Comparison of ENCODE assay signal across 8 cellular contexts in genomic region chr2:148643421-148643820, GRCh38. TPM values are rescaled to one million over a fixed set of nuclear protein-coding genes. Genes with fewer than 3 reads are reported as not detected.
DNase-seq lines count a peak whose midpoint lies in the region; ATAC-seq, FAIRE-seq and TF ChIP-seq lines count a peak whose summit lies in the region.

No MANE protein-coding gene starts in this region.

- TF ChIP-seq EP300 in SK-N-SH (IDR thresholded peaks at IDR 0.05; ENCODE audit: borderline replicate concordance in 1 of 2, low read depth in 1 of 2, low read length in 1 of 2), result no peak

- TF ChIP-seq RAD21 in SK-N-SH (IDR thresholded peaks at IDR 0.05; ENCODE audit: low read length), result no peak

- intact Hi-C loops in activated T-helper 2 cell treated with anti-CD3 and anti-CD28 coated beads, Interferon-gamma antibody, Interleukin-2, Interleukin-4, amounts not matched to agents 10 μg/mL and 5 μg/mL and 100 μg/mL, durations not matched to agents 14 hours and 24 hours and 36 hours (cut with micrococcal nuclease), result loop anchor here (1.0 to 10.0 kb wide), 8 partner anchors 29 to 424 kb away; no protein-coding TSS in a partner anchor

- TF ChIP-seq CTCF in SK-N-SH (IDR thresholded peaks at IDR 0.05) (no peak), nephron (IDR thresholded peaks at IDR 0.05; ENCODE audit: unreplicated experiment in 3 of 3) (no peak)

- no peaks in the 10 kb centered on the region for H3K36me3 ChIP-seq in SK-N-SH (replicated peaks in 1 of 2; ENCODE audit: control insufficient read depth in 1 of 2, insufficient read depth in 2 of 2, low read length in 1 of 2)

- H3K27ac Mint-ChIP-seq in activated T-helper 2 cell treated with anti-CD3 and anti-CD28 coated beads, Interferon-gamma antibody, Interleukin-2, Interleukin-4, amounts not matched to agents 10 μg/mL and 5 μg/mL and 100 μg/mL, durations not matched to agents 14 hours and 24 hours and 36 hours, result peak overlapping the region; percentile 96
- peak overlapping the region; percentile 49 to 98 (median 61) for H3K27ac Mint-ChIP-seq in nephron

- H3K4me1 Mint-ChIP-seq in activated T-helper 2 cell treated with anti-CD3 and anti-CD28 coated beads, Interferon-gamma antibody, Interleukin-2, Interleukin-4, amounts not matched to agents 10 μg/mL and 5 μg/mL and 100 μg/mL, durations not matched to agents 14 hours and 24 hours and 36 hours (ENCODE audit: low read depth), result peaks cover 22% of the 10 kb centered on the region
- peaks cover 10% of the 10 kb centered on the region for H3K4me1 Mint-ChIP-seq in nephron

- no peak overlapping the region for H3K27ac ChIP-seq in SK-N-SH (ENCODE audit: low read depth in 2 of 2, low read length in 1 of 2)

- H3K4me1 ChIP-seq in SK-N-SH (ENCODE audit: control insufficient read depth in 1 of 2, insufficient read depth in 2 of 2, low read depth in 1 of 2, low read length in 1 of 2), result peaks cover 0 to 6% of the 10 kb centered on the region in 2 experiments; a peak in 2 of 4 replicates

- H3K4me3 ChIP-seq in SK-N-SH (ENCODE audit: low read depth in 2 of 2, low read length in 1 of 2), result peak overlapping the region; percentile 93 to 97

- H3K9me2 ChIP-seq in SK-N-SH, result no peaks in the 10 kb centered on the region

- no peak for FAIRE-seq in frontal cortex (lab: Jason Lieb, UNC)

- H3F3A ChIP-seq in SK-N-SH (replicated peaks; ENCODE audit: insufficient read depth), result peaks cover 7% of the 10 kb centered on the region

- H3K4me3 Mint-ChIP-seq in activated T-helper 2 cell treated with anti-CD3 and anti-CD28 coated beads, Interferon-gamma antibody, Interleukin-2, Interleukin-4, amounts not matched to agents 10 μg/mL and 5 μg/mL and 100 μg/mL, durations not matched to agents 14 hours and 24 hours and 36 hours (ENCODE audit: low read depth), result peak overlapping the region; percentile 95
- peak overlapping the region; percentile 92 to 96 (median 92) for H3K4me3 Mint-ChIP-seq in nephron

- peaks cover 7% of the 10 kb centered on the region for H3K36me3 Mint-ChIP-seq in activated T-helper 2 cell treated with anti-CD3 and anti-CD28 coated beads, Interferon-gamma antibody, Interleukin-2, Interleukin-4, amounts not matched to agents 10 μg/mL and 5 μg/mL and 100 μg/mL, durations not matched to agents 14 hours and 24 hours and 36 hours (ENCODE audit: low read depth)
- peaks cover 4% of the 10 kb centered on the region for H3K36me3 Mint-ChIP-seq in nephron (ENCODE audit: low read depth)

- peak overlapping the region; percentile 96 for H2AFZ ChIP-seq in SK-N-SH (ENCODE audit: low read depth)

- DNase-seq in SK-N-SH, result no peak
- DNase-seq in activated T-helper 2 cell treated with anti-CD3 and anti-CD28 coated beads, Interferon-gamma antibody, Interleukin-2, Interleukin-4, amounts not matched to agents 10 μg/mL and 5 μg/mL and 100 μg/mL, durations not matched to agents 14 hours and 24 hours and 36 hours (ENCODE audit: low spot score), result no peak
- DNase-seq in SW480 (ENCODE audit: low spot score), result no peak
- DNase-seq in frontal cortex (ENCODE audit: low spot score in 2 of 2), result no peak
- DNase-seq in activated CD4-positive, alpha-beta T cell treated with anti-CD3 and anti-CD28 coated beads, Interleukin-2, amount 50 U/mL, for 4 hours, result no peak

- ATAC-seq in SK-N-SH treated with all-trans-retinoic acid at 6 μM for 48 hours (no peak), HG02973 (IDR thresholded peaks at IDR 0.05; ENCODE audit: unreplicated experiment) (peak; percentile 32)

- H3K4me2 ChIP-seq in SK-N-SH, result peak overlapping the region; percentile 97

- H3K27me3 Mint-ChIP-seq in activated T-helper 2 cell treated with anti-CD3 and anti-CD28 coated beads, Interferon-gamma antibody, Interleukin-2, Interleukin-4, amounts not matched to agents 10 μg/mL and 5 μg/mL and 100 μg/mL, durations not matched to agents 14 hours and 24 hours and 36 hours (ENCODE audit: low read depth), result peaks cover 6% of the 10 kb centered on the region
- peaks cover 25% of the 10 kb centered on the region for H3K27me3 Mint-ChIP-seq in nephron (ENCODE audit: low read depth)

- CTCF ChIA-PET in SK-N-SH (lab: Yijun Ruan, JAX), result interaction anchor here (1.3 kb wide), 2 partner anchors 347 to 374 kb away, joined by 4 to 7 read pairs; no protein-coding TSS in a partner anchor

- H3K9ac ChIP-seq in SK-N-SH, result no peak overlapping the region

- H3K79me2 ChIP-seq in SK-N-SH (ENCODE audit: insufficient read depth), result peaks cover 32% of the 10 kb centered on the region

- POLR2A ChIA-PET in SK-N-SH (lab: Yijun Ruan, JAX), result interaction anchor here (1.0 to 1.4 kb wide), 2 partner anchors 232 to 654 kb away, joined by 3 read pairs; no protein-coding TSS in a partner anchor

- H3K27me3 ChIP-seq in SK-N-SH (ENCODE audit: insufficient read depth), result no peaks in the 10 kb centered on the region

- WGBS in SK-N-SH (ENCODE audit: low lambda C conversion rate), result 50% methylated on average over 5 of the region's 5 CpGs

- H3K9me3 ChIP-seq in SK-N-SH, result no peaks in the 10 kb centered on the region

- no peaks in the 10 kb centered on the region for H3K9me3 Mint-ChIP-seq in activated T-helper 2 cell treated with anti-CD3 and anti-CD28 coated beads, Interferon-gamma antibody, Interleukin-2, Interleukin-4, amounts not matched to agents 10 μg/mL and 5 μg/mL and 100 μg/mL, durations not matched to agents 14 hours and 24 hours and 36 hours
- H3K9me3 Mint-ChIP-seq in nephron, result no peaks in the 10 kb centered on the region

- peaks cover 32% of the 10 kb centered on the region for H4K20me1 ChIP-seq in SK-N-SH (ENCODE audit: insufficient read depth)

TF ChIP-seq in SK-N-SH, 30 proteins besides CTCF, POLR2A, EP300 and RAD21 (continues in another document):
- TF ChIP-seq POLR2AphosphoS5 (IDR thresholded peaks at IDR 0.05; ENCODE audit: low read depth, low read length), result no peak
- no peak for TF ChIP-seq RXRA (IDR thresholded peaks at IDR 0.05; ENCODE audit: borderline replicate concordance, low read depth)
- no peak for TF ChIP-seq REST (IDR thresholded peaks at IDR 0.05; ENCODE audit: low read depth, low read length)
- TF ChIP-seq CHD2 (IDR thresholded peaks at IDR 0.05; ENCODE audit: low read length, partially characterized antibody), result no peak
- TF ChIP-seq FOXJ3 (CRISPR knock-in tag; IDR thresholded peaks at IDR 0.05), result no peak

TF ChIP-seq in SK-N-SH treated with all-trans-retinoic acid at 6 μM for 48 hours, 23 proteins besides CTCF, POLR2A, EP300 and RAD21 (continues in another document):
- no peak for TF ChIP-seq GLIS3 (CRISPR knock-in tag; IDR thresholded peaks at IDR 0.05)
- TF ChIP-seq TOX (CRISPR knock-in tag; IDR thresholded peaks at IDR 0.05; ENCODE audit: borderline replicate concordance), result no peak
- no peak for TF ChIP-seq ZNF8 (CRISPR knock-in tag; IDR thresholded peaks at IDR 0.05)
- no peak for TF ChIP-seq CSDC2 (CRISPR knock-in tag; IDR thresholded peaks at IDR 0.05)
- TF ChIP-seq ZC3H10 (CRISPR knock-in tag; IDR thresholded peaks at IDR 0.05), result no peak
- no peak for TF ChIP-seq TSHZ2 (CRISPR knock-in tag; IDR thresholded peaks at IDR 0.05)
- no peak for TF ChIP-seq ZFP30 (CRISPR knock-in tag; IDR thresholded peaks at IDR 0.05)
- no peak for TF ChIP-seq OSR1 (CRISPR knock-in tag; IDR thresholded peaks at IDR 0.05)
- no peak for TF ChIP-seq ZNF70 (CRISPR knock-in tag; IDR thresholded peaks at IDR 0.05)
- TF ChIP-seq ESRRG (CRISPR knock-in tag; IDR thresholded peaks at IDR 0.05), result no peak
- no peak for TF ChIP-seq POU6F1 (CRISPR knock-in tag; IDR thresholded peaks at IDR 0.05; ENCODE audit: borderline replicate concordance, low read depth)

RNA-seq across cellular contexts. Expression of gene EPC2, which starts 1.1 kb away (rescaled TPM):
- polyA plus RNA-seq in SK-N-SH (2012; rRNA removed), result 8.8 and 13.4 TPM in 2 replicates
- polyA plus RNA-seq in SK-N-SH (2012; cell fraction: cytosol; rRNA removed), result 12.3 and 12.7 TPM in 2 replicates
- 4.2 and 12.6 TPM in 2 replicates for polyA plus RNA-seq in SK-N-SH (2012; cell fraction: nucleus; rRNA removed)
- total RNA-seq in activated T-helper 2 cell treated with anti-CD3 and anti-CD28 coated beads, Interferon-gamma antibody, Interleukin-2, Interleukin-4, amounts not matched to agents 10 μg/mL and 5 μg/mL and 100 μg/mL, durations not matched to agents 14 hours and 24 hours and 36 hours, result 24.6 and 25.4 TPM in 2 replicates
- total RNA-seq in frontal cortex, result 106 TPM
